10 cellular contexts compared by ENCODE assay signal in the genomic region with DNA sequence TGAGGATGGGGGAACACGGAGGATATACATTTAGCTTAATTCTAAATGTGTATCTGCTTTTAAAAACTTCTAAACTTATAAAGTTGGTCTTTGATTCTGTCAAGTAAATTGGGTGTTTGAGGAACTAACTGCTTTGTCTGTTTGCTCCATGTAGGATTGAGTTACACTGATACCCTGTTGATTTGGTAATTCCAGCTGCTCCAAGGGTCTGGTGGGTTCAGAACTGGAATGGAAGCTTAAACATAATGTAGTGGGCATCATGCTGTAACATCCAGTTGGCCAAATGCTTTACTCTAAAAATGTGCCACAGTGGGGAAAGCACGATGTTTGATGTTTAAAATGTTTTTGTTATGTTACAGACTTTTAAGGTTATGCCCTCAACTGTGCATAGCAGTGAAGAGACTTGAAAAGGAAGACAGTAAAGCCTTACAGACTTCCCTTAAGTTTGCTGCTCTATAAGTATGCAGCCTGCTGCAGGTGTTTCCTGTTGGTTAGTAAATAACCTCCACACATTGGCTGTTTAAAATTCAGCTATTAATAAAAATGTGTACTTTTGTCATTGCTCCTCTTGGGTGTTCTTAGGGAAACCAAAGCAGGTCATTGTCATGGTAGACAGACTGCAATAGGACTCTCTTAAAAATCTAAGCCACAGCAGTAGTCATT. TPM values are rescaled to one million over a fixed set of nuclear protein-coding genes. Genes with fewer than 3 reads are reported as not detected.
A peak's percentile ranks its signal among the peaks of the same experiment; 100 is the strongest.
DNase-seq lines count a peak whose midpoint lies in the region; ATAC-seq, FAIRE-seq and TF ChIP-seq lines count a peak whose summit lies in the region.
"Had no signal": no experiment of that assay in that cellular context is flagged by ENCODE, and none has a peak within 500 bp of the region (broad histone marks: within the 10 kb centered on the region; RNA-seq: fewer than 3 reads in every experiment).

No MANE protein-coding gene starts in this region.

- no peak for TF ChIP-seq CTCF in endothelial cell of umbilical vein (IDR thresholded peaks at IDR 0.05; ENCODE audit: extremely low read depth in 1 of 2, insufficient read depth in 1 of 2, low read depth in 1 of 2, low read length in 2 of 2)

- intact Hi-C loops in endothelial cell of umbilical vein (cut with micrococcal nuclease): no loop called here

- CTCF ChIA-PET in endothelial cell of umbilical vein (lab: Charles Lee): interaction anchor here (1.1 to 1.7 kb wide), 3 partner anchors 10 to 470 kb away, joined by 3 to 5 read pairs (median 4); no protein-coding TSS in a partner anchor

- peak overlapping the region; percentile 33 for H3K4me2 ChIP-seq in endothelial cell of umbilical vein (ENCODE audit: insufficient read depth, low read length)

- no peak overlapping the region for H3K9ac ChIP-seq in endothelial cell of umbilical vein (replicated peaks; ENCODE audit: extremely low read depth, insufficient read depth, low read length)

- no peak overlapping the region for H2AFZ ChIP-seq in endothelial cell of umbilical vein (ENCODE audit: low read depth, low read length)

- BruUV-seq in endothelial cell of umbilical vein (replicated peaks; lab: Mats Ljungman, UMichigan): no TSS peak

- POLR2A ChIA-PET in endothelial cell of umbilical vein (lab: Charles Lee): interaction anchor here (0.6 kb wide), 1 partner anchor 595 kb away, joined by 3 read pairs; no protein-coding TSS in a partner anchor

- peaks cover 7% of the 10 kb centered on the region for H3K4me1 Mint-ChIP-seq in stimulated activated effector memory CD8-positive, alpha-beta T cell treated with anti-CD3 and anti-CD28 coated beads, Interleukin-12 subunit alpha, Interleukin-12 subunit beta, amount 100 ng/mL, for 72 hours

- H3K36me3 ChIP-seq in endothelial cell of umbilical vein (ENCODE audit: control insufficient read depth in 2 of 2, extremely low read depth in 1 of 2, insufficient read depth in 2 of 2, low read length in 2 of 2): peaks cover 5 to 6% of the 10 kb centered on the region in 2 experiments

- no peak for TF ChIP-seq POLR2A in endothelial cell of umbilical vein (IDR thresholded peaks at IDR 0.05; ENCODE audit: low read depth, low read length)

- no peak overlapping the region for H3K27ac ChIP-seq in endothelial cell of umbilical vein (ENCODE audit: insufficient read depth, low read depth, low read length)

- no peaks in the 10 kb centered on the region for H3K9me3 Mint-ChIP-seq in stimulated activated effector memory CD8-positive, alpha-beta T cell treated with anti-CD3 and anti-CD28 coated beads, Interleukin-12 subunit alpha, Interleukin-12 subunit beta, amount 100 ng/mL, for 72 hours

- no peak overlapping the region for H3K4me3 ChIP-seq in endothelial cell of umbilical vein (replicated peaks in 1 of 3; ENCODE audit: insufficient read depth in 1 of 3, low read depth in 1 of 3, low read length in 3 of 3)

- no peak overlapping the region for H3K27ac Mint-ChIP-seq in stimulated activated effector memory CD8-positive, alpha-beta T cell treated with anti-CD3 and anti-CD28 coated beads, Interleukin-12 subunit alpha, Interleukin-12 subunit beta, amount 100 ng/mL, for 72 hours

- H3K36me3 Mint-ChIP-seq in stimulated activated effector memory CD8-positive, alpha-beta T cell treated with anti-CD3 and anti-CD28 coated beads, Interleukin-12 subunit alpha, Interleukin-12 subunit beta, amount 100 ng/mL, for 72 hours: peaks cover 69% of the 10 kb centered on the region

- peak; percentile 68 for FAIRE-seq in endothelial cell of umbilical vein (lab: Jason Lieb, UNC)

- H3K27me3 ChIP-seq in endothelial cell of umbilical vein (ENCODE audit: control insufficient read depth in 2 of 2, insufficient read depth in 2 of 2, low read length in 2 of 2): no peaks in the 10 kb centered on the region

- H3K9me1 ChIP-seq in endothelial cell of umbilical vein (replicated peaks; ENCODE audit: control insufficient read depth, extremely low read depth, insufficient read depth, low read length): no peaks in the 10 kb centered on the region

- DNase-seq in endothelial cell of umbilical vein (ENCODE audit: low read depth, low spot score) (peak; percentile 63), NCI-H526 (lab: John Stamatoyannopoulos, UW) (no peak)
- DNase-seq in stimulated activated CD4-positive, alpha-beta T cell treated with anti-CD3 and anti-CD28 coated beads, Interleukin-15, amount 100 ng/mL, for 24 hours: no peak
- DNase-seq in stimulated activated effector memory CD8-positive, alpha-beta T cell treated with anti-CD3 and anti-CD28 coated beads, Interleukin-12 subunit alpha, Interleukin-12 subunit beta, amount 100 ng/mL, for 72 hours (ENCODE audit: low spot score in 2 of 2): no peak
- DNase-seq in stimulated activated CD4-positive, alpha-beta T cell treated with anti-CD3 and anti-CD28 coated beads, Interleukin-2, amount 100 ng/mL, for 48 hours: no peak
- DNase-seq: hippocampal formation, NCI-H2029 treated with DMSO at 0.1 percent for 48 hours had no signal

- peaks cover 19% of the 10 kb centered on the region for H3K4me1 ChIP-seq in endothelial cell of umbilical vein (ENCODE audit: control insufficient read depth, extremely low read depth, insufficient read depth, low read length)

- H3K79me2 ChIP-seq in endothelial cell of umbilical vein (ENCODE audit: control insufficient read depth, insufficient read depth, low read length): no peaks in the 10 kb centered on the region

- dilution Hi-C loops in endothelial cell of umbilical vein (cut with MboI; ENCODE audit: extremely low pct_ligation_motif_present, low sequenced_read_pairs): no loop called here

- no peak overlapping the region for H3K4me3 Mint-ChIP-seq in stimulated activated effector memory CD8-positive, alpha-beta T cell treated with anti-CD3 and anti-CD28 coated beads, Interleukin-12 subunit alpha, Interleukin-12 subunit beta, amount 100 ng/mL, for 72 hours

- ATAC-seq in GM18511 (IDR thresholded peaks at IDR 0.05; ENCODE audit: unreplicated experiment) (peak; percentile 67), GM21515 (IDR thresholded peaks at IDR 0.05; ENCODE audit: unreplicated experiment) (peak; percentile 72), HG03354 (IDR thresholded peaks at IDR 0.05; ENCODE audit: poor library complexity, severe bottlenecking, unreplicated experiment) (peak; percentile 81)
- no peak for ATAC-seq in stimulated activated effector memory CD8-positive, alpha-beta T cell treated with anti-CD3 and anti-CD28 coated beads, Interleukin-12 subunit alpha, Interleukin-12 subunit beta, amount 100 ng/mL, for 72 hours

- H3K9me3 ChIP-seq in endothelial cell of umbilical vein (replicated peaks; ENCODE audit: control insufficient read depth, insufficient read depth, low read length): no peaks in the 10 kb centered on the region

- no peaks in the 10 kb centered on the region for H4K20me1 ChIP-seq in endothelial cell of umbilical vein (replicated peaks; ENCODE audit: control insufficient read depth, extremely low read depth, insufficient read depth, low read length)

TF ChIP-seq in endothelial cell of umbilical vein, 7 proteins besides CTCF, POLR2A, EP300 and RAD21:
- TF ChIP-seq, protein P1, sequence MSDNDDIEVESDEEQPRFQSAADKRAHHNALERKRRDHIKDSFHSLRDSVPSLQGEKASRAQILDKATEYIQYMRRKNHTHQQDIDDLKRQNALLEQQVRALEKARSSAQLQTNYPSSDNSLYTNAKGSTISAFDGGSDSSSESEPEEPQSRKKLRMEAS (IDR thresholded peaks at IDR 0.05; ENCODE audit: insufficient read depth, insufficient read length): no peak
- TF ChIP-seq POLR2AphosphoS5 (IDR thresholded peaks at IDR 0.05; ENCODE audit: insufficient read depth, low read depth, low read length) (no peak), MYC (IDR thresholded peaks at IDR 0.05; ENCODE audit: low read depth, low read length) (no peak), JUN (IDR thresholded peaks at IDR 0.05; ENCODE audit: borderline replicate concordance, insufficient read depth, insufficient read length, low read depth) (no peak), FOS (IDR thresholded peaks at IDR 0.05; ENCODE audit: borderline replicate concordance, insufficient read depth, low read length) (no peak), GATA2 (IDR thresholded peaks at IDR 0.05; ENCODE audit: insufficient read depth, insufficient read length, low read depth, low read length) (no peak), EZH2 (IDR thresholded peaks at IDR 0.05; ENCODE audit: borderline replicate concordance, low read depth, low read length, severe bottlenecking) (no peak)
TF ChIP-seq in endothelial cell of umbilical vein: peak in this region for 0.

RNA-seq across cellular contexts. Expression of gene EDEM1, which starts 5.9 kb away (rescaled TPM):
- 61.1 and 65.4 TPM in 2 replicates for total RNA-seq in endothelial cell of umbilical vein
- 19.1 and 19.4 TPM in 2 replicates for polyA plus RNA-seq in endothelial cell of umbilical vein
- polyA plus RNA-seq in endothelial cell of umbilical vein (2011; cell fraction: cytosol; rRNA removed): 17.5 and 20.8 TPM in 2 replicates
- polyA plus RNA-seq in endothelial cell of umbilical vein (2011; cell fraction: nucleus; rRNA removed): 39.2 and 44.3 TPM in 2 replicates
- polyA plus RNA-seq in endothelial cell of umbilical vein (2012): 28.9 and 34.0 TPM in 2 replicates
- 50.1 and 54.7 TPM in 2 replicates for polyA minus RNA-seq in endothelial cell of umbilical vein
- polyA minus RNA-seq in endothelial cell of umbilical vein (2011; cell fraction: cytosol; rRNA and poly(A)+ RNA removed): 22.5 TPM
- polyA minus RNA-seq in endothelial cell of umbilical vein (2011; cell fraction: nucleus; rRNA and poly(A)+ RNA removed): 38.2 and 49.6 TPM in 2 replicates

RNA-seq across cellular contexts. Expression of gene ARL8B, which starts 59.5 kb away (rescaled TPM):
- total RNA-seq in endothelial cell of umbilical vein: 58.0 and 58.2 TPM in 2 replicates
- 23.2 and 32.1 TPM in 2 replicates for polyA plus RNA-seq in endothelial cell of umbilical vein
- 33.1 and 35.2 TPM in 2 replicates for polyA plus RNA-seq in endothelial cell of umbilical vein (2011; cell fraction: cytosol; rRNA removed)
- 33.7 and 37.0 TPM in 2 replicates for polyA plus RNA-seq in endothelial cell of umbilical vein (2011; cell fraction: nucleus; rRNA removed)
- polyA plus RNA-seq in endothelial cell of umbilical vein (2012): 42.1 and 59.3 TPM in 2 replicates
- polyA minus RNA-seq in endothelial cell of umbilical vein: 17.4 and 24.3 TPM in 2 replicates
- polyA minus RNA-seq in endothelial cell of umbilical vein (2011; cell fraction: cytosol; rRNA and poly(A)+ RNA removed): 11.4 TPM
- 26.9 and 39.3 TPM in 2 replicates for polyA minus RNA-seq in endothelial cell of umbilical vein (2011; cell fraction: nucleus; rRNA and poly(A)+ RNA removed)
